27 cellular contexts compared by ENCODE assay signal in the genomic region with DNA sequence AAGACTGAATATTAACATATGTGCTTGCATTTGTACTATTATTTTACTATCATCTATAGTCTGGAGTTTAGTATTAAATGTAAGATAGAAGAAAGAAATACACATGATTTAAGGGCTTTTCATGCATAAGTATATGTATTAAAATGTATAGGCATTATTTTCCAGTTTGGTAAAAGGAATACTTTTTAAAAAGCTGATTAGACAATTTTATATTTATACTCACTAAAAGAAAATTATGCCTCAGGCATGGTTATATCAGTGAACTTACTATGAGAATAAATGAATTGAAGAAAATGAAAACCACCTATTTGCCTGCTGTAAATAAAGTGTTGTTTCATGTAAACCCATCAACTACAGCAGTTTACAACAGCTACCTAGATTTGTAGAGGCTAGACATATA.
"Had no signal": no experiment of that assay in that cellular context is flagged by ENCODE, and none has a peak within 500 bp of the region (broad histone marks: within the 10 kb centered on the region; RNA-seq: fewer than 3 reads in every experiment).

No MANE protein-coding gene starts in this region.

- DNase-seq: activated B cell treated with CpG ODN at 0.5 μM for 24 hours; activated CD4-positive, alpha-beta T cell treated with anti-CD3 and anti-CD28 coated beads for 48 hours; activated CD4-positive, alpha-beta T cell treated with anti-CD3 and anti-CD28 coated beads, Interleukin-2, amount 50 U/mL, for 1 hour; activated CD4-positive, alpha-beta T cell treated with anti-CD3 and anti-CD28 coated beads, Interleukin-2, amount 50 U/mL, for 48 hours; activated CD8-positive, alpha-beta memory T cell treated with anti-CD3 and anti-CD28 coated beads for 24 hours; activated CD8-positive, alpha-beta T cell treated with anti-CD3 and anti-CD28 coated beads for 36 hours; activated effector memory CD4-positive, alpha-beta T cell treated with Interleukin-2 at 50 U/mL for 16 hours; activated gamma-delta T cell treated with Interleukin-2 at 50 U/mL for 16 hours; activated naive CD4-positive, alpha-beta T cell treated with anti-CD3 and anti-CD28 coated beads, Interleukin-2, amount 50 U/mL, for 16 hours; activated naive CD4-positive, alpha-beta T cell treated with Interleukin-2 at 50 U/mL for 16 hours; activated T-cell treated with anti-CD3 and anti-CD28 coated beads, Interleukin-2, amount 50 U/mL, for 4 hours; amniotic stem cell; anterior cingulate cortex; brain microvascular endothelial cell; dorsolateral prefrontal cortex; effector memory CD4-positive, alpha-beta T cell; endodermal cell; foreskin fibroblast; head of caudate nucleus; T1000; WERI-Rb-1 had no signal

- H3K27ac ChIP-seq: brain microvascular endothelial cell, coronary artery, dorsolateral prefrontal cortex, WERI-Rb-1 had no signal

- FAIRE-seq: astrocyte, bronchial epithelial cell had no signal

- ATAC-seq: activated CD4-positive, CD25-positive, alpha-beta regulatory T cell treated with anti-CD3 and anti-CD28 coated beads, Interleukin-2, amount 50 U/mL, for 24 hours; activated CD8-positive, alpha-beta T cell treated with anti-CD3 and anti-CD28 coated beads for 36 hours; activated T-cell treated with anti-CD3 and anti-CD28 coated beads, Interleukin-2, amount 50 U/mL, for 4 hours; activated T-helper 17 cell treated with anti-CD3 and anti-CD28 coated beads, Interleukin-2, amount 50 U/mL, for 72 hours; esophagus mucosa had no signal

- H3K4me3 ChIP-seq: coronary artery, dorsolateral prefrontal cortex had no signal

- H3K27me3 ChIP-seq: brain microvascular endothelial cell, dorsolateral prefrontal cortex had no signal

- H3K36me3 ChIP-seq: brain microvascular endothelial cell, WERI-Rb-1 had no signal
